ENCODE assay signal across 8 cellular contexts in genomic region chr10:15169555-15170407, GRCh38. TPM values are rescaled to one million over a fixed set of nuclear protein-coding genes. Genes with fewer than 3 reads are reported as not detected.
DNase-seq lines count a peak whose midpoint lies in the region; ATAC-seq, FAIRE-seq and TF ChIP-seq lines count a peak whose summit lies in the region.

No MANE protein-coding gene starts in this region.

- H3K9ac ChIP-seq in astrocyte (ENCODE audit: low read length) = no peak overlapping the region

- H3K27ac Mint-ChIP-seq in astrocyte (ENCODE audit: unreplicated experiment) = no peak overlapping the region

- H3K4me2 ChIP-seq in astrocyte (ENCODE audit: low read length) = peak overlapping the region; percentile 69

- H3K27me3 ChIP-seq in SJCRH30 (no peaks in the 10 kb centered on the region), astrocyte (ENCODE audit: insufficient read depth, low read length) (no peaks in the 10 kb centered on the region), neuron (ENCODE audit: insufficient read depth, low read length) (no peaks in the 10 kb centered on the region)

- FAIRE-seq in astrocyte (lab: Jason Lieb, UNC) = no peak

- no peak for TF ChIP-seq CTCF in astrocyte (IDR thresholded peaks at IDR 0.05; ENCODE audit: insufficient read depth, low read depth, low read length)

- H4K20me1 ChIP-seq in astrocyte (ENCODE audit: insufficient read depth, low read length) = peaks cover 12% of the 10 kb centered on the region

- no peaks in the 10 kb centered on the region for H3K9me3 Mint-ChIP-seq in astrocyte (ENCODE audit: unreplicated experiment)

- H3K36me3 ChIP-seq in SJCRH30 (no peaks in the 10 kb centered on the region), astrocyte (ENCODE audit: insufficient read depth, low read length) (no peaks in the 10 kb centered on the region), neuron (ENCODE audit: insufficient read depth, low read length) (no peaks in the 10 kb centered on the region)

- H3K4me3 ChIP-seq in SJCRH30 = peak overlapping the region; percentile 48
- no peak overlapping the region for H3K4me3 ChIP-seq in astrocyte (ENCODE audit: insufficient read depth, low read depth, low read length)
- no peak overlapping the region for H3K4me3 ChIP-seq in neuron (ENCODE audit: low read length)

- H3K4me1 Mint-ChIP-seq in astrocyte (ENCODE audit: low read depth, unreplicated experiment) = peaks cover 14% of the 10 kb centered on the region

- DNase-seq in CD1c-positive myeloid dendritic cell (ENCODE audit: extremely low spot score) (peak; percentile 39), SJCRH30 (peak; percentile 27 to 62), astrocyte (ENCODE audit: low read depth) (no peak), NCI-H774 (lab: John Stamatoyannopoulos, UW) (no peak), SKM-1 treated with dmso at 0.1 percent for 144 hours (lab: John Stamatoyannopoulos, UW; ENCODE audit: unreplicated experiment) (no peak), NK-92 (lab: John Stamatoyannopoulos, UW; ENCODE audit: unreplicated experiment) (no peak)

- H3K9me3 ChIP-seq in SJCRH30 (replicated peaks) (no peaks in the 10 kb centered on the region), astrocyte (ENCODE audit: insufficient read depth, low read depth, low read length) (no peaks in the 10 kb centered on the region), neuron (ENCODE audit: low read length) (no peaks in the 10 kb centered on the region)

- peak overlapping the region; percentile 40 for H3K27ac ChIP-seq in SJCRH30
- no peak overlapping the region for H3K27ac ChIP-seq in astrocyte (ENCODE audit: low read depth, low read length)

- H2AFZ ChIP-seq in astrocyte (ENCODE audit: low read depth, low read length) (peak overlapping the region; percentile 71), neuron (ENCODE audit: low read depth, low read length) (peak overlapping the region; percentile 18)

- no peak for ATAC-seq in HG03442 (IDR thresholded peaks at IDR 0.05; ENCODE audit: unreplicated experiment)

- H3K4me3 Mint-ChIP-seq in astrocyte (ENCODE audit: unreplicated experiment) = no peak overlapping the region

- peaks cover 31% of the 10 kb centered on the region for H3K79me2 ChIP-seq in astrocyte (ENCODE audit: insufficient read depth, low read length)

- H3K4me1 ChIP-seq in SJCRH30 (peaks cover 5% of the 10 kb centered on the region; the same call in 1 of the 2 replicates), astrocyte (ENCODE audit: insufficient read depth, low read length) (peaks cover 13% of the 10 kb centered on the region), neuron (ENCODE audit: insufficient read depth, low read length) (peaks cover 26% of the 10 kb centered on the region)

- no peaks in the 10 kb centered on the region for H3K36me3 Mint-ChIP-seq in astrocyte (ENCODE audit: low read depth, unreplicated experiment)

- peaks cover 4% of the 10 kb centered on the region for H3K27me3 Mint-ChIP-seq in astrocyte (ENCODE audit: low read depth, unreplicated experiment)

RNA-seq across cellular contexts. Expression of gene NMT2, which starts 1.3 kb away (rescaled TPM):
- 22.8 and 22.9 TPM in 2 replicates for total RNA-seq in SJCRH30 (2014; rRNA removed; shearing (Covaris generic))
- total RNA-seq in astrocyte = 20.9 and 22.1 TPM in 2 replicates

Comparison
In these comparisons a context has a peak if more than half of its experiments do, and no peak if none do; other contexts are left out.
1. DNase-seq: peak in CD1c-positive myeloid dendritic cell (single experiment) and SJCRH30 (2 of 2); none in astrocyte (single experiment), NCI-H774 (single experiment), SKM-1 treated with dmso at 0.1 percent for 144 hours (single experiment) and NK-92 (single experiment).